18 cellular contexts compared by ENCODE assay signal in the genomic region with DNA sequence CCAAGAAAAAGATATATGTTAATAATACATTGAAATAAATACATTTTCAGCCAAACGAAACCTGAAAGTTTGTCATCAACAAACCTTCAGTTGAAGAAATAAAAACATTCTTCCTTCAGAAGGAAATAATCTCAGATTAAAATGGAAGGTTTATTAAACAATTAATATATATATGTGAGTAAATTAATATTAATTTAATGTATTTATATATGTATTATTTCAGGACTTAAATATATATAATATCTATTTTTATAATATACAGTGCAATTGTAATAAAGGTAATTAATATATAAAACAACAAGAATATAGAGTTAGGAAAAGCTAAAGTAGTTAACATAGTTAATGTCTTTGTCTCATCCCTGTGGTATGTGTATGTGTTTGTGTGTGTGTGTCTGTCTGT.
DNase-seq lines count a peak whose midpoint lies in the region; ATAC-seq and TF ChIP-seq lines count a peak whose summit lies in the region.
"Had no signal": no experiment of that assay in that cellular context is flagged by ENCODE, and none has a peak within 500 bp of the region (broad histone marks: within the 10 kb centered on the region; RNA-seq: fewer than 3 reads in every experiment).

No MANE protein-coding gene starts in this region.

- H3K4me1 Mint-ChIP-seq in WTC11: no peaks in the 10 kb centered on the region
- H3K4me1 Mint-ChIP-seq in glutamatergic neuron (ENCODE audit: low read depth, unreplicated experiment): no peaks in the 10 kb centered on the region
- H3K4me1 Mint-ChIP-seq in activated CD8-positive, alpha-beta T cell treated with anti-CD3 and anti-CD28 coated beads for 36 hours (ENCODE audit: low read depth): no peaks in the 10 kb centered on the region
- H3K4me1 Mint-ChIP-seq: CD14-positive monocyte; CD8-positive, alpha-beta memory T cell had no signal

- 80 to 87% methylated on average over 1 of the region's 1 CpG for WGBS in heart right ventricle, 2 donors

- H3K79me2 ChIP-seq in PC-9 (ENCODE audit: low read depth): no peaks in the 10 kb centered on the region

- no peaks in the 10 kb centered on the region for H3K27me3 Mint-ChIP-seq in WTC11 (ENCODE audit: low read depth)
- H3K27me3 Mint-ChIP-seq in glutamatergic neuron (ENCODE audit: unreplicated experiment): no peaks in the 10 kb centered on the region
- no peaks in the 10 kb centered on the region for H3K27me3 Mint-ChIP-seq in activated CD8-positive, alpha-beta T cell treated with anti-CD3 and anti-CD28 coated beads for 36 hours
- H3K27me3 Mint-ChIP-seq: CD4-positive, alpha-beta T cell; CD8-positive, alpha-beta memory T cell had no signal

- H3K27ac Mint-ChIP-seq in WTC11: no peak overlapping the region
- H3K27ac Mint-ChIP-seq in glutamatergic neuron (ENCODE audit: unreplicated experiment): peak overlapping the region; percentile 48
- no peak overlapping the region for H3K27ac Mint-ChIP-seq in activated CD8-positive, alpha-beta T cell treated with anti-CD3 and anti-CD28 coated beads for 36 hours
- H3K27ac Mint-ChIP-seq: CD14-positive monocyte; CD4-positive, alpha-beta T cell; CD8-positive, alpha-beta memory T cell; HFFc6 had no signal

- BruUV-seq in PC-9 (replicated peaks; lab: Mats Ljungman, UMichigan): no TSS peak

- no peaks in the 10 kb centered on the region for H3K36me3 Mint-ChIP-seq in WTC11
- no peaks in the 10 kb centered on the region for H3K36me3 Mint-ChIP-seq in glutamatergic neuron (ENCODE audit: unreplicated experiment)
- no peaks in the 10 kb centered on the region for H3K36me3 Mint-ChIP-seq in activated CD8-positive, alpha-beta T cell treated with anti-CD3 and anti-CD28 coated beads for 36 hours (ENCODE audit: low read depth)
- H3K36me3 Mint-ChIP-seq: CD14-positive monocyte; CD8-positive, alpha-beta memory T cell had no signal

- H3K4me3 ChIP-seq in PC-9 (no peak overlapping the region), heart right ventricle (no peak overlapping the region)
- no peak overlapping the region for H3K4me3 ChIP-seq in effector memory CD4-positive, alpha-beta T cell (ENCODE audit: insufficient read depth, low read depth, low read length, poor library complexity, severe bottlenecking)
- H3K4me3 ChIP-seq: BLaER1 treated with 17β-estradiol and CSF1 and Interleukin-3, amounts not matched to agents 10 nM and 100 nM; HAP-1 had no signal

- H3K4me1 ChIP-seq in PC-9 (replicated peaks; ENCODE audit: insufficient read depth): no peaks in the 10 kb centered on the region
- no peaks in the 10 kb centered on the region for H3K4me1 ChIP-seq in effector memory CD4-positive, alpha-beta T cell (ENCODE audit: control insufficient read depth, insufficient read depth, low read length, poor library complexity, severe bottlenecking)
- H3K4me1 ChIP-seq in heart right ventricle: no peaks in the 10 kb centered on the region
- H3K4me1 ChIP-seq: BE2C; BLaER1 treated with 17β-estradiol and CSF1 and Interleukin-3, amounts not matched to agents 10 nM and 100 nM; HAP-1 had no signal

- CTCF ChIA-PET in PC-9 (lab: Charles Lee) (no interaction called here), WTC11 (lab: Charles Lee) (no interaction called here)
- CTCF ChIA-PET in activated CD8-positive, alpha-beta T cell treated with anti-CD3 and anti-CD28 coated beads for 36 hours (lab: Charles Lee): interaction anchor here (0.6 to 0.7 kb wide), 2 partner anchors 112 to 1790 kb away, joined by 3 read pairs; no protein-coding TSS in a partner anchor

- H3K36me3 ChIP-seq in PC-9 (ENCODE audit: low read depth) (no peaks in the 10 kb centered on the region), heart right ventricle (no peaks in the 10 kb centered on the region)
- no peaks in the 10 kb centered on the region for H3K36me3 ChIP-seq in effector memory CD4-positive, alpha-beta T cell (ENCODE audit: control insufficient read depth, insufficient read depth, low read length)
- H3K36me3 ChIP-seq: BE2C; BLaER1 treated with 17β-estradiol and CSF1 and Interleukin-3, amounts not matched to agents 10 nM and 100 nM; HAP-1 had no signal

- no peaks in the 10 kb centered on the region for H3K9me3 ChIP-seq in PC-9 (ENCODE audit: insufficient read depth, low read depth)
- no peaks in the 10 kb centered on the region for H3K9me3 ChIP-seq in effector memory CD4-positive, alpha-beta T cell (ENCODE audit: control insufficient read depth, low read length)
- H3K9me3 ChIP-seq in heart right ventricle: no peaks in the 10 kb centered on the region
- H3K9me3 ChIP-seq: BE2C; BLaER1 treated with 17β-estradiol and CSF1 and Interleukin-3, amounts not matched to agents 10 nM and 100 nM; HAP-1 had no signal

- POLR2A ChIA-PET in PC-9 (lab: Charles Lee; ENCODE audit: unreplicated experiment): no interaction called here
- POLR2A ChIA-PET in WTC11 (lab: Charles Lee): no interaction called here
- POLR2A ChIA-PET in activated CD8-positive, alpha-beta T cell treated with anti-CD3 and anti-CD28 coated beads for 36 hours (lab: Charles Lee): no interaction called here

- H3F3A ChIP-seq in PC-9 (ENCODE audit: insufficient read depth, low read depth): no peaks in the 10 kb centered on the region

- H2AFZ ChIP-seq in PC-9: peak overlapping the region; percentile 39; the same call in 1 of the 2 replicates

- H3K27me3 ChIP-seq in PC-9 (ENCODE audit: insufficient read depth, low read depth) (no peaks in the 10 kb centered on the region), heart right ventricle (no peaks in the 10 kb centered on the region)
- H3K27me3 ChIP-seq in effector memory CD4-positive, alpha-beta T cell (replicated peaks; ENCODE audit: control insufficient read depth, insufficient read depth, low read length, poor library complexity, severe bottlenecking): no peaks in the 10 kb centered on the region
- H3K27me3 ChIP-seq: BE2C; BLaER1 treated with 17β-estradiol and CSF1 and Interleukin-3, amounts not matched to agents 10 nM and 100 nM had no signal

- no peak overlapping the region for H3K4me2 ChIP-seq in PC-9
- H3K4me2 ChIP-seq: BLaER1 treated with 17β-estradiol and CSF1 and Interleukin-3, amounts not matched to agents 10 nM and 100 nM had no signal

- no peak for DNase-seq in PC-9
- DNase-seq in WTC11 (ENCODE audit: low spot score): no peak
- DNase-seq in glutamatergic neuron: no peak
- no peak for DNase-seq in iPS-NIHi7 (ENCODE audit: extremely low spot score)
- no peak for DNase-seq in activated CD8-positive, alpha-beta T cell treated with anti-CD3 and anti-CD28 coated beads for 36 hours
- DNase-seq in effector memory CD4-positive, alpha-beta T cell: no peak
- DNase-seq in heart right ventricle: no peak
- DNase-seq: BE2C; CD4-positive, alpha-beta T cell; CD8-positive, alpha-beta memory T cell; DMS 273 treated with DMSO at 0.1 percent for 48 hours; DMS79; EL; GOT3; HFFc6 had no signal

- H3K9me2 ChIP-seq in PC-9 (ENCODE audit: insufficient read depth): no peaks in the 10 kb centered on the region

- H3K27ac ChIP-seq in PC-9 (no peak overlapping the region), heart right ventricle (no peak overlapping the region)
- no peak overlapping the region for H3K27ac ChIP-seq in effector memory CD4-positive, alpha-beta T cell (ENCODE audit: insufficient read depth, low read length, poor library complexity, severe bottlenecking)
- H3K27ac ChIP-seq: BLaER1 treated with 17β-estradiol and CSF1 and Interleukin-3, amounts not matched to agents 10 nM and 100 nM had no signal

- intact Hi-C loops in PC-9 (cut with micrococcal nuclease; ENCODE audit: unreplicated experiment): no loop called here
- intact Hi-C loops in activated CD8-positive, alpha-beta T cell treated with anti-CD3 and anti-CD28 coated beads for 36 hours (cut with micrococcal nuclease): no loop called here
- intact Hi-C loops in heart right ventricle (cut with DNase I): no loop called here

- TF ChIP-seq CTCF in PC-9 (conservative IDR thresholded peaks at IDR 0.05) (no peak), WTC11 (IDR thresholded peaks at IDR 0.05) (no peak), glutamatergic neuron (IDR thresholded peaks at IDR 0.05; ENCODE audit: partially characterized antibody, unreplicated experiment) (no peak), heart right ventricle (IDR thresholded peaks at IDR 0.05) (no peak)
- TF ChIP-seq CTCF in activated CD8-positive, alpha-beta T cell treated with anti-CD3 and anti-CD28 coated beads for 36 hours (IDR thresholded peaks at IDR 0.05): no peak

- ATAC-seq in WTC11 (no peak), heart right ventricle (no peak)
- ATAC-seq in activated CD8-positive, alpha-beta T cell treated with anti-CD3 and anti-CD28 coated beads for 36 hours: no peak

- no peaks in the 10 kb centered on the region for H4K20me1 ChIP-seq in PC-9 (ENCODE audit: insufficient read depth)
- H4K20me1 ChIP-seq: BLaER1 treated with 17β-estradiol and CSF1 and Interleukin-3, amounts not matched to agents 10 nM and 100 nM had no signal

- H3K9me3 Mint-ChIP-seq in WTC11 (no peaks in the 10 kb centered on the region), glutamatergic neuron (ENCODE audit: unreplicated experiment) (no peaks in the 10 kb centered on the region)
- H3K9me3 Mint-ChIP-seq in activated CD8-positive, alpha-beta T cell treated with anti-CD3 and anti-CD28 coated beads for 36 hours: peaks cover 3% of the 10 kb centered on the region

- H3K4me3 Mint-ChIP-seq in WTC11 (no peak overlapping the region), glutamatergic neuron (ENCODE audit: unreplicated experiment) (no peak overlapping the region)
- no peak overlapping the region for H3K4me3 Mint-ChIP-seq in activated CD8-positive, alpha-beta T cell treated with anti-CD3 and anti-CD28 coated beads for 36 hours
- H3K4me3 Mint-ChIP-seq: CD14-positive monocyte; CD4-positive, alpha-beta T cell; CD8-positive, alpha-beta memory T cell; HFFc6 had no signal

TF ChIP-seq in WTC11, 78 proteins besides CTCF, POLR2A, EP300 and RAD21:
- TF ChIP-seq NR3C1 (CRISPR knock-in tag; conservative IDR thresholded peaks at IDR 0.05; ENCODE audit: low read depth): no peak
- peak; percentile 95 for TF ChIP-seq HMGA2 (CRISPR knock-in tag; IDR thresholded peaks at IDR 0.05)
TF ChIP-seq in WTC11: peak in this region for 1.
